Comparison of ENCODE assay signal across 20 cellular contexts in the genomic region with DNA sequence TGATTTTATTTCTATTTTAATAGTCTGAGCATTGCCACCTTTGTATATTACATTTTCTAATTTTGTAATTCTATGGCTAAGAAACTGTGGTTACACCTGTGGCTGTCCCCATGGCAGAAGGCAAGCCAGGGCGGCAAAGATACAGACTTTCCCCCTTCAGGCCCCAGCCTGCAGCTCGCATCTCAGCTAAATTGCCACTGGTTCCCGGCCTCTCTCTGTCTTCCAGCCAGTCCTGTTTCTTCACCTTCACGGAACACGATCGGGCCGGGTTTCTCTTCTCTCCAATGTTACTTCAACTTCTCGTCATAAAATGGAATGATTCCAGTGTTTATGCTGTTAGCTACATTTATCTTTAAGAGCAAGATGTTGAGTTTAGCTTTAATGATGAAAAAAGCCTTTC.
"Had no signal": no experiment of that assay in that cellular context is flagged by ENCODE, and none has a peak within 500 bp of the region (broad histone marks: within the 10 kb centered on the region; RNA-seq: fewer than 3 reads in every experiment).

No MANE protein-coding gene starts in this region.

- DNase-seq: cortex of kidney; effector CD4-positive, alpha-beta T cell; foreskin fibroblast; gastrocnemius medialis; mesenchymal stem cell; naive thymus-derived CD8-positive, alpha-beta T cell; nephron progenitor cell; nucleus accumbens; psoas muscle; right cardiac atrium; sigmoid colon; stimulated activated CD4-positive, alpha-beta T cell treated with anti-CD3 and anti-CD28 coated beads, Interleukin-2, amount 100 ng/mL, for 24 hours; stimulated activated CD4-positive, alpha-beta T cell treated with anti-CD3 and anti-CD28 coated beads, Interleukin-4, amount 100 ng/mL, for 24 hours; stimulated activated naive CD8-positive, alpha-beta T cell treated with anti-CD3 and anti-CD28 coated beads, Interleukin-15, Interleukin-2, amounts not matched to agents 100 U/mL and 50 U/mL, for 24 hours; substantia nigra; testis; tibial artery; upper lobe of left lung had no signal

- H3K27ac Mint-ChIP-seq: naive thymus-derived CD8-positive, alpha-beta T cell; nephron progenitor cell; stimulated activated memory B cell treated with anti-CD40 and anti-IgM and Interleukin-4, amounts not matched to agents 10 μg/mL and 1 μg/mL and 100 μg/mL, for 72 hours had no signal

- H3K4me3 Mint-ChIP-seq: naive thymus-derived CD8-positive, alpha-beta T cell; nephron progenitor cell; stimulated activated memory B cell treated with anti-CD40 and anti-IgM and Interleukin-4, amounts not matched to agents 10 μg/mL and 1 μg/mL and 100 μg/mL, for 72 hours had no signal

- H3K9me3 Mint-ChIP-seq: naive thymus-derived CD8-positive, alpha-beta T cell; nephron progenitor cell; stimulated activated memory B cell treated with anti-CD40 and anti-IgM and Interleukin-4, amounts not matched to agents 10 μg/mL and 1 μg/mL and 100 μg/mL, for 72 hours had no signal

- ATAC-seq: gastrocnemius medialis; left lobe of liver; naive thymus-derived CD8-positive, alpha-beta T cell; psoas muscle; right cardiac atrium; stimulated activated memory B cell treated with anti-CD40 and anti-IgM and Interleukin-4, amounts not matched to agents 10 μg/mL and 1 μg/mL and 100 μg/mL, for 72 hours; stimulated activated naive CD8-positive, alpha-beta T cell treated with anti-CD3 and anti-CD28 coated beads, Interleukin-15, Interleukin-2, amounts not matched to agents 100 U/mL and 50 U/mL, for 24 hours had no signal
